11 cellular contexts compared by ENCODE assay signal in genomic region chr6:157885211-157885788, GRCh38.
A peak's percentile ranks its signal among the peaks of the same experiment; 100 is the strongest.
DNase-seq lines count a peak whose midpoint lies in the region; ATAC-seq, FAIRE-seq and TF ChIP-seq lines count a peak whose summit lies in the region.
"Had no signal": no experiment of that assay in that cellular context is flagged by ENCODE, and none has a peak within 500 bp of the region (broad histone marks: within the 10 kb centered on the region; RNA-seq: fewer than 3 reads in every experiment).

No MANE protein-coding gene starts in this region.

- H4K20me1 ChIP-seq in DND-41 (ENCODE audit: insufficient read depth, low read length) (no peaks in the 10 kb centered on the region), K562 (replicated peaks; ENCODE audit: control insufficient read depth, insufficient read depth, low read length) (no peaks in the 10 kb centered on the region)

- peak; percentile 89 for ATAC-seq in DND-41 (ENCODE audit: insufficient read depth, low read depth)
- ATAC-seq in K562 = no peak
- ATAC-seq in HG03342 (IDR thresholded peaks at IDR 0.05; ENCODE audit: unreplicated experiment) = no peak
- ATAC-seq: right cardiac atrium had no signal

- H3K27me3 ChIP-seq in DND-41 (ENCODE audit: insufficient read depth, low read length, poor library complexity) (no peaks in the 10 kb centered on the region), K562 (ENCODE audit: control insufficient read depth in 2 of 2, insufficient read depth in 2 of 2, low read length in 2 of 2) (no peaks in the 10 kb centered on the region)

- H3K9me1 ChIP-seq in K562 (ENCODE audit: control insufficient read depth, insufficient read depth, low read length) = no peaks in the 10 kb centered on the region

- TF ChIP-seq RAD21 in K562 (CRISPR knock-in tag; conservative IDR thresholded peaks at IDR 0.05 in 1 of 2, IDR thresholded peaks at IDR 0.05 in 1 of 2) = no peak

- H3K36me3 ChIP-seq in DND-41 (ENCODE audit: insufficient read depth, low read length) (no peaks in the 10 kb centered on the region), K562 (ENCODE audit: control insufficient read depth, insufficient read depth, low read length) (peaks cover 95% of the 10 kb centered on the region)

- H3K4me3 ChIP-seq in DND-41 (ENCODE audit: low read depth in 1 of 2, low read length in 2 of 2) (no peak overlapping the region), K562 (no peak overlapping the region)

- no peaks in the 10 kb centered on the region for H3K27me3 Mint-ChIP-seq in activated CD4-positive, alpha-beta memory T cell treated with anti-CD3 and anti-CD28 coated beads for 36 hours

- peaks cover 65% of the 10 kb centered on the region for H3K36me3 Mint-ChIP-seq in activated CD4-positive, alpha-beta memory T cell treated with anti-CD3 and anti-CD28 coated beads for 36 hours

- peaks cover 68% of the 10 kb centered on the region for H3K4me1 Mint-ChIP-seq in activated CD4-positive, alpha-beta memory T cell treated with anti-CD3 and anti-CD28 coated beads for 36 hours (ENCODE audit: low read depth)

- intact Hi-C loops in activated CD4-positive, alpha-beta memory T cell treated with anti-CD3 and anti-CD28 coated beads for 36 hours (cut with micrococcal nuclease) = loop anchor here (1.0 to 10.0 kb wide), 9 partner anchors 8 to 560 kb away; partner anchors contain the start of genes SYNJ2 and TMEM242
- intact Hi-C loops in K562 (cut with micrococcal nuclease) = no loop called here

- in situ Hi-C loops in K562 (cut with MboI) = no loop called here

- no peaks in the 10 kb centered on the region for H3K9me3 ChIP-seq in DND-41 (ENCODE audit: insufficient read depth, low read length, severe bottlenecking)
- H3K9me3 ChIP-seq in K562 (replicated peaks; ENCODE audit: control insufficient read depth, insufficient read depth, low read depth, low read length) = no peaks in the 10 kb centered on the region

- no peak for TF ChIP-seq POLR2A in K562 (conservative IDR thresholded peaks at IDR 0.05)

- 79% methylated on average over 7 of the region's 7 CpGs for WGBS in K562 (ENCODE audit: insufficient coverage, low coverage, missing lambda C conversion rate)

- CTCF ChIA-PET in activated CD4-positive, alpha-beta memory T cell treated with anti-CD3 and anti-CD28 coated beads for 36 hours (lab: Charles Lee) = interaction anchor here (0.7 to 3.3 kb wide), 6 partner anchors 12 to 141 kb away, joined by 3 to 27 read pairs (median 9); no protein-coding TSS in a partner anchor
- CTCF ChIA-PET in K562 (lab: Yijun Ruan, JAX; ENCODE audit: low intra/inter-chr PET ratio) = no interaction called here

- H3K4me3 Mint-ChIP-seq in activated CD4-positive, alpha-beta memory T cell treated with anti-CD3 and anti-CD28 coated beads for 36 hours = no peak overlapping the region

- H3K27ac ChIP-seq in DND-41 (ENCODE audit: low read length) (no peak overlapping the region), K562 (ENCODE audit: extremely low read depth, low read depth, low read length) (no peak overlapping the region)

- peak overlapping the region; percentile 94 for H3K27ac Mint-ChIP-seq in activated CD4-positive, alpha-beta memory T cell treated with anti-CD3 and anti-CD28 coated beads for 36 hours

- no peak for FAIRE-seq in K562 (lab: Jason Lieb, UNC)

- no TSS peak for BruUV-seq in K562 (replicated peaks; lab: Mats Ljungman, UMichigan)

- H3K4me1 ChIP-seq in DND-41 (ENCODE audit: insufficient read depth, low read length) (peaks cover 9% of the 10 kb centered on the region), K562 (replicated peaks in 1 of 2; ENCODE audit: control insufficient read depth in 2 of 2, insufficient read depth in 2 of 2, low read length in 2 of 2) (peaks cover 0 to 6% of the 10 kb centered on the region in 2 experiments; a peak in 3 of 5 replicates)

- DNase-seq in DND-41 = peak; percentile 50
- DNase-seq in activated CD4-positive, alpha-beta memory T cell treated with anti-CD3 and anti-CD28 coated beads for 36 hours = peak; percentile 75
- no peak for DNase-seq in K562 (ENCODE audit: extremely low read depth in 1 of 4, low spot score in 3 of 4)
- peak; percentile 69 for DNase-seq in stimulated activated CD4-positive, alpha-beta T cell treated with anti-CD3 and anti-CD28 coated beads, Interleukin-15, amount 100 ng/mL, for 24 hours
- no peak for DNase-seq in NCI-H345 treated with DMSO at 0.1 percent for 48 hours (lab: John Stamatoyannopoulos, UW; ENCODE audit: unreplicated experiment)
- no peak for DNase-seq in SHP77 (lab: John Stamatoyannopoulos, UW)
- DNase-seq in iPS-NIHi7 (ENCODE audit: extremely low spot score) = no peak
- DNase-seq: mesenchymal stem cell, NCI-H1436, right cardiac atrium had no signal

- no peak overlapping the region for H2AFZ ChIP-seq in DND-41 (ENCODE audit: low read depth, low read length)
- no peak overlapping the region for H2AFZ ChIP-seq in K562 (ENCODE audit: low read depth, low read length)

- H3K9ac ChIP-seq in DND-41 (ENCODE audit: low read depth, low read length) (no peak overlapping the region), K562 (ENCODE audit: insufficient read depth in 1 of 2, low read depth in 2 of 2, low read length in 2 of 2) (no peak overlapping the region)

- TF ChIP-seq EP300 in K562 (IDR thresholded peaks at IDR 0.05; ENCODE audit: low read length) = no peak

- TF ChIP-seq CTCF in DND-41 (IDR thresholded peaks at IDR 0.05; ENCODE audit: borderline replicate concordance, extremely low read depth, low read length, poor library complexity, severe bottlenecking) (no peak), K562 (IDR thresholded peaks at IDR 0.05 in 2 of 3, conservative IDR thresholded peaks at IDR 0.05 in 1 of 3; ENCODE audit: insufficient read depth in 2 of 3, low read depth in 1 of 3, low read length in 3 of 3) (no peak)

- POLR2A ChIA-PET in activated CD4-positive, alpha-beta memory T cell treated with anti-CD3 and anti-CD28 coated beads for 36 hours (lab: Charles Lee) = interaction anchor here (0.5 to 2.4 kb wide), 11 partner anchors 12 to 141 kb away, joined by 3 to 12 read pairs (median 3); no protein-coding TSS in a partner anchor
- POLR2A ChIA-PET in K562 (lab: Yijun Ruan, JAX) = interaction anchor here (0.6 to 1.7 kb wide), 3 partner anchors 8 to 672 kb away, joined by 3 to 4 read pairs (median 3); no protein-coding TSS in a partner anchor

- H3K4me2 ChIP-seq in DND-41 (ENCODE audit: insufficient read depth, low read length) (no peak overlapping the region), K562 (ENCODE audit: insufficient read depth, low read length) (no peak overlapping the region)

- no peaks in the 10 kb centered on the region for H3K79me2 ChIP-seq in DND-41 (ENCODE audit: insufficient read depth, low read length)
- peaks cover 3% of the 10 kb centered on the region; the same call in 1 of the 3 replicates for H3K79me2 ChIP-seq in K562 (ENCODE audit: control insufficient read depth, insufficient read depth, low read length)

- no peaks in the 10 kb centered on the region for H3K9me3 Mint-ChIP-seq in activated CD4-positive, alpha-beta memory T cell treated with anti-CD3 and anti-CD28 coated beads for 36 hours

TF ChIP-seq in K562, 482 proteins besides CTCF, POLR2A, EP300 and RAD21 (continues in another document):
- no peak for TF ChIP-seq C11orf30 (IDR thresholded peaks at IDR 0.05; ENCODE audit: low read depth)
- TF ChIP-seq ZNF184 (CRISPR knock-in tag; IDR thresholded peaks at IDR 0.05) = no peak
- 0 out of 2 replicates have a peak, but pooled peaks have one; percentile 31 for TF ChIP-seq JUND (IDR thresholded peaks at IDR 0.05; ENCODE audit: borderline replicate concordance, low read depth, low read length)
- TF ChIP-seq JUND (tag; IDR thresholded peaks at IDR 0.05; ENCODE audit: borderline replicate concordance, low read depth, low read length) = no peak
- TF ChIP-seq, protein P1, sequence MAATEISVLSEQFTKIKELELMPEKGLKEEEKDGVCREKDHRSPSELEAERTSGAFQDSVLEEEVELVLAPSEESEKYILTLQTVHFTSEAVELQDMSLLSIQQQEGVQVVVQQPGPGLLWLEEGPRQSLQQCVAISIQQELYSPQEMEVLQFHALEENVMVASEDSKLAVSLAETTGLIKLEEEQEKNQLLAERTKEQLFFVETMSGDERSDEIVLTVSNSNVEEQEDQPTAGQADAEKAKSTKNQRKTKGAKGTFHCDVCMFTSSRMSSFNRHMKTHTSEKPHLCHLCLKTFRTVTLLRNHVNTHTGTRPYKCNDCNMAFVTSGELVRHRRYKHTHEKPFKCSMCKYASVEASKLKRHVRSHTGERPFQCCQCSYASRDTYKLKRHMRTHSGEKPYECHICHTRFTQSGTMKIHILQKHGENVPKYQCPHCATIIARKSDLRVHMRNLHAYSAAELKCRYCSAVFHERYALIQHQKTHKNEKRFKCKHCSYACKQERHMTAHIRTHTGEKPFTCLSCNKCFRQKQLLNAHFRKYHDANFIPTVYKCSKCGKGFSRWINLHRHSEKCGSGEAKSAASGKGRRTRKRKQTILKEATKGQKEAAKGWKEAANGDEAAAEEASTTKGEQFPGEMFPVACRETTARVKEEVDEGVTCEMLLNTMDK (IDR thresholded peaks at IDR 0.05; ENCODE audit: borderline replicate concordance, insufficient read depth, low read depth, low read length, poor library complexity, severe bottlenecking) = no peak
- TF ChIP-seq EZH2 (IDR thresholded peaks at IDR 0.05; ENCODE audit: borderline replicate concordance, low read depth, low read length) = no peak
- no peak for TF ChIP-seq ZNF766 (CRISPR knock-in tag; conservative IDR thresholded peaks at IDR 0.05)
- no peak for TF ChIP-seq MCM3 (IDR thresholded peaks at IDR 0.05)
- TF ChIP-seq GATAD2A (IDR thresholded peaks at IDR 0.05) = no peak
- TF ChIP-seq MYNN (IDR thresholded peaks at IDR 0.05) = no peak
- TF ChIP-seq MYNN (CRISPR knock-in tag; IDR thresholded peaks at IDR 0.05) = no peak
- no peak for TF ChIP-seq NFATC3 (IDR thresholded peaks at IDR 0.05)
- no peak for TF ChIP-seq GABPA (tag; conservative IDR thresholded peaks at IDR 0.05; ENCODE audit: low read depth)

Comparison
In these comparisons a context has a peak if more than half of its experiments do, and no peak if none do; other contexts are left out.
1. DNase-seq: peak in DND-41 (single experiment), activated CD4-positive, alpha-beta memory T cell treated with anti-CD3 and anti-CD28 coated beads for 36 hours (single experiment) and stimulated activated CD4-positive, alpha-beta T cell treated with anti-CD3 and anti-CD28 coated beads, Interleukin-15, amount 100 ng/mL, for 24 hours (single experiment); none in K562 (0 of 4), NCI-H345 treated with DMSO at 0.1 percent for 48 hours (single experiment), SHP77 (0 of 2) and iPS-NIHi7 (single experiment).